Comparison of ENCODE assay signal across 17 cellular contexts in the genomic region with DNA sequence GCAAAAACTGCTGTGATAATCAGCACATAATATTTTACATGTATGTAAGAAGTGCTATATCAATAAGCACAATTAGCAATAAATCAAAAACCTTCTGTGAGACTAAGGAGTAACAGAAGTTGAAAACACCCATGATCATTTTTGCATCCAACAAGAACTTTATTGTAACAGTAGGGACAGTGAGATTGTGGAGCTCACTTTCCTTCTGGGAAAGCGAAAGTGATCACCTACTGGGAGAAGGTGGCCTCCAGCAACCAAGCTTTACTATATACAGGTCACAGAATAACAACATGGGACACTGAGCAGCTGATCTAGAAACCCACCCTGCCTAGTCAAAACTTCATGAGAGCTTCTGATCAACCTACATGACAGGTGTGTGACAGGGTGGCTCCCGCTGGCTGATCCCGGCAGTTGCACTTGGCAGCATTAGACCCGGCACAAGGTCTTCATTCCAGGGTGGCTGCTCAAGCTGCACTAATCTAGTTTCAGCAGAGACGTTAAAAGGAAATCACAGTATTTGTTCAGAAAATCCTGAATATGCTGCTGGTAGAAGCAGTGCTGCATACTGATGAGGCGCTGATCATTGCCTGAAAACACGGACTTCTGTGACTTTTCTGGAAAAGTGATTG.
DNase-seq lines count a peak whose midpoint lies in the region; ATAC-seq, FAIRE-seq and TF ChIP-seq lines count a peak whose summit lies in the region.
"Had no signal": no experiment of that assay in that cellular context is flagged by ENCODE, and none has a peak within 500 bp of the region (broad histone marks: within the 10 kb centered on the region; RNA-seq: fewer than 3 reads in every experiment).

No MANE protein-coding gene starts in this region.

- no peaks in the 10 kb centered on the region for H3K9me3 ChIP-seq in OCI-LY3 (ENCODE audit: insufficient read depth, low read length)
- H3K9me3 ChIP-seq in endodermal cell (ENCODE audit: control insufficient read depth, low read length), result peaks cover 6% of the 10 kb centered on the region
- H3K9me3 ChIP-seq in pancreas, result peaks cover 0 to 3% (median 0%) of the 10 kb centered on the region in 4 donors
- H3K9me3 ChIP-seq in vagina, result no peaks in the 10 kb centered on the region

- H3K27ac Mint-ChIP-seq in endodermal cell, result no peak overlapping the region
- H3K27ac Mint-ChIP-seq: activated T-cell treated with anti-CD3 and anti-CD28 coated beads, Interleukin-2, amount 50 U/mL, for 24 hours had no signal

- no peak overlapping the region for H2AFZ ChIP-seq in OCI-LY3 (ENCODE audit: low read depth, low read length)
- H2AFZ ChIP-seq: parathyroid adenoma had no signal

- H3K4me3 ChIP-seq in OCI-LY3 (ENCODE audit: low read length) (no peak overlapping the region), endodermal cell (ENCODE audit: low read length) (no peak overlapping the region), pancreas (peak overlapping the region in 1 of 4 donors; percentile 21), vagina (no peak overlapping the region)
- H3K4me3 ChIP-seq: BLaER1 had no signal

- H3K4me3 Mint-ChIP-seq in endodermal cell, result no peak overlapping the region
- H3K4me3 Mint-ChIP-seq: activated T-cell treated with anti-CD3 and anti-CD28 coated beads, Interleukin-2, amount 50 U/mL, for 24 hours; mesothelial cell of epicardium had no signal

- H3K4me1 ChIP-seq in OCI-LY3 (ENCODE audit: low read length) (no peaks in the 10 kb centered on the region), endodermal cell (ENCODE audit: control insufficient read depth, insufficient read depth, low read length) (peaks cover 8% of the 10 kb centered on the region), pancreas (no peaks in the 10 kb centered on the region), vagina (no peaks in the 10 kb centered on the region)
- H3K4me1 ChIP-seq: BLaER1, parathyroid adenoma had no signal

- H3K4me1 Mint-ChIP-seq in endodermal cell, result peaks cover 17% of the 10 kb centered on the region

- TF ChIP-seq CTCF in D721Med (IDR thresholded peaks at IDR 0.05; ENCODE audit: insufficient read depth, missing control alignments) (peak; percentile 4), OCI-LY3 (IDR thresholded peaks at IDR 0.05; ENCODE audit: low read depth, low read length) (no peak), endodermal cell (conservative IDR thresholded peaks at IDR 0.05) (peak; percentile 55), pancreas (IDR thresholded peaks at IDR 0.05) (no peak), vagina (IDR thresholded peaks at IDR 0.05) (no peak)

- H3K27me3 ChIP-seq in OCI-LY3 (ENCODE audit: low read depth, low read length), result peaks cover 17% of the 10 kb centered on the region; the same call in 1 of the 2 replicates
- no peaks in the 10 kb centered on the region for H3K27me3 ChIP-seq in endodermal cell (ENCODE audit: control insufficient read depth, insufficient read depth, low read length, poor library complexity, severe bottlenecking)
- no peaks in the 10 kb centered on the region for H3K27me3 ChIP-seq in pancreas
- H3K27me3 ChIP-seq in vagina, result no peaks in the 10 kb centered on the region
- H3K27me3 ChIP-seq: BLaER1 had no signal

- ATAC-seq in pancreas (peak in 3 of 4 donors; percentile 57 to 67 (median 60)), GM21723 (IDR thresholded peaks at IDR 0.05; ENCODE audit: unreplicated experiment) (no peak)

- peak overlapping the region; percentile 17 for H3K4me2 ChIP-seq in OCI-LY3 (ENCODE audit: low read length)
- H3K4me2 ChIP-seq: BLaER1 had no signal

- H3K36me3 ChIP-seq in OCI-LY3 (replicated peaks; ENCODE audit: low read depth, low read length) (no peaks in the 10 kb centered on the region), endodermal cell (ENCODE audit: control insufficient read depth, insufficient read depth, low read length) (no peaks in the 10 kb centered on the region), pancreas (no peaks in the 10 kb centered on the region), vagina (no peaks in the 10 kb centered on the region)
- H3K36me3 ChIP-seq: BLaER1 had no signal

- DNase-seq in D721Med (ENCODE audit: insufficient read length, low spot score), result no peak
- peak; percentile 69 for DNase-seq in endodermal cell
- no peak for DNase-seq in pancreas
- no peak for DNase-seq in activated naive CD4-positive, alpha-beta T cell treated with anti-CD3 and anti-CD28 coated beads, Interleukin-2, amount 50 U/mL, for 16 hours
- no peak for DNase-seq in vagina (ENCODE audit: extremely low spot score in 2 of 2)
- no peak for DNase-seq in NCI-H2081 (lab: John Stamatoyannopoulos, UW)
- DNase-seq: activated CD4-positive, alpha-beta T cell treated with anti-CD3 and anti-CD28 coated beads for 4 hours; activated T-cell treated with anti-CD3 and anti-CD28 coated beads, Interleukin-2, amount 50 U/mL, for 24 hours; NCI-H2081 treated with DMSO at 0.1 percent for 48 hours; stimulated activated CD4-positive, alpha-beta T cell treated with anti-CD3 and anti-CD28 coated beads, Interleukin-4, amount 100 ng/mL, for 24 hours; stimulated activated naive CD4-positive, alpha-beta T cell treated with Interleukin-2 at 50 U/mL for 16 hours had no signal

- H4K20me1 ChIP-seq in OCI-LY3 (ENCODE audit: insufficient read depth, low read length), result no peaks in the 10 kb centered on the region
- H4K20me1 ChIP-seq: BLaER1 had no signal

- 92 to 94% methylated on average over 7 of the region's 7 CpGs for WGBS in endodermal cell (ENCODE audit: insufficient coverage in 1 of 2, insufficient read length in 1 of 2), 2 experiments
- 42 to 53% methylated on average over 7 of the region's 7 CpGs for WGBS in pancreas, 2 donors

- no peak overlapping the region for H3K27ac ChIP-seq in OCI-LY3 (ENCODE audit: low read length)
- H3K27ac ChIP-seq in endodermal cell (ENCODE audit: low read depth, low read length), result no peak overlapping the region
- no peak overlapping the region for H3K27ac ChIP-seq in pancreas
- no peak overlapping the region for H3K27ac ChIP-seq in vagina
- H3K27ac ChIP-seq: BLaER1, parathyroid adenoma had no signal

- no peaks in the 10 kb centered on the region for H3K36me3 Mint-ChIP-seq in endodermal cell (ENCODE audit: low read depth)

- peak; percentile 11 for FAIRE-seq in D721Med (lab: Jason Lieb, UNC)
- no peak for FAIRE-seq in pancreas (lab: Jason Lieb, UNC)
- FAIRE-seq: endometrium had no signal

- H3K27me3 Mint-ChIP-seq in endodermal cell (ENCODE audit: insufficient read depth), result no peaks in the 10 kb centered on the region

- no peak for TF ChIP-seq POLR2A in vagina (IDR thresholded peaks at IDR 0.05)

- no peak overlapping the region for H3K9ac ChIP-seq in OCI-LY3 (ENCODE audit: low read length)
- H3K9ac ChIP-seq in endodermal cell (ENCODE audit: extremely low read depth, low read length, poor library complexity, severe bottlenecking), result no peak overlapping the region
- H3K9ac ChIP-seq: BLaER1, parathyroid adenoma had no signal

- H3K9me3 Mint-ChIP-seq in endodermal cell, result peaks cover 5% of the 10 kb centered on the region

- intact Hi-C loops in pancreas (cut with DNase I), result no loop called here
- intact Hi-C loops in vagina (cut with DNase I), result no loop called here

- H3K79me2 ChIP-seq in OCI-LY3 (ENCODE audit: low read length), result no peaks in the 10 kb centered on the region
- H3K79me2 ChIP-seq: parathyroid adenoma had no signal

Comparison
In these comparisons a context has a peak if more than half of its experiments do, and no peak if none do; other contexts are left out.
1. CTCF ChIP-seq: peak in D721Med (single experiment) and endodermal cell (single experiment); none in OCI-LY3 (single experiment), pancreas (0 of 4) and vagina (0 of 3).